ENCODE assay signal across 21 cellular contexts in the genomic region with DNA sequence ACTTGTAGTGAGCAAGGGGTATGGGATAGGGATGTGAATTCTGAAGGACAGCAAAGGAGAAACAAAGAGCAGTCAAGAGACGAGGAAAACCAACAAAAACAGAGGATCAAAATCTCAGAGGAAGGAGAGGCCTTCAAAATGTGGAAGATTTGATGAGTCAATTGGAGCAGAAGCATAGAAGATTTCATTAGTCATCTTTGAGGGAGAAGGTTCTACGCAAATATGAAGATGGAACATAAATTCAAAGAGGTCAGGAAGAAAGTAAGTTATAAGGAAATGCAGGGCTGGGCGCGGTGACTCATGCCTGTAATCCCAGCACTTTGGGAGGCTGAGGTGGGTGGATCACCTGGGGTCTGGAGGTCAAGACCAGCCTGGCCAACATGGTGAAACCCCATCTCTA.
"Had no signal": no experiment of that assay in that cellular context is flagged by ENCODE, and none has a peak within 500 bp of the region (broad histone marks: within the 10 kb centered on the region; RNA-seq: fewer than 3 reads in every experiment).

No MANE protein-coding gene starts in this region.

- ATAC-seq: esophagus mucosa; left colon; naive thymus-derived CD4-positive, alpha-beta T cell; sciatic nerve; stimulated activated memory B cell treated with anti-CD40 and anti-IgM and Interleukin-4, amounts not matched to agents 10 μg/mL and 1 μg/mL and 100 μg/mL, for 72 hours had no signal

- H3K36me3 ChIP-seq: prostate gland, spleen, tibial artery, uterus had no signal

- H3K9me3 Mint-ChIP-seq: naive thymus-derived CD4-positive, alpha-beta T cell; stimulated activated memory B cell treated with anti-CD40 and anti-IgM and Interleukin-4, amounts not matched to agents 10 μg/mL and 1 μg/mL and 100 μg/mL, for 72 hours; stimulated activated naive CD8-positive, alpha-beta T cell treated with anti-CD3 and anti-CD28 coated beads, Interleukin-15, Interleukin-2, amounts not matched to agents 100 ng/mL and 50 ng/mL, for 24 hours had no signal

- H3K4me1 ChIP-seq: prostate gland, spleen, tibial artery, upper lobe of left lung, uterus had no signal

- H3K4me1 Mint-ChIP-seq: nephron progenitor cell; stimulated activated memory B cell treated with anti-CD40 and anti-IgM and Interleukin-4, amounts not matched to agents 10 μg/mL and 1 μg/mL and 100 μg/mL, for 72 hours had no signal

- H3K4me3 ChIP-seq: dorsolateral prefrontal cortex, prostate gland, spleen, tibial artery, upper lobe of left lung, uterus had no signal

- H3K27me3 ChIP-seq: tibial artery, upper lobe of left lung, uterus had no signal

- H3K27ac Mint-ChIP-seq: naive thymus-derived CD4-positive, alpha-beta T cell; nephron progenitor cell; stimulated activated memory B cell treated with anti-CD40 and anti-IgM and Interleukin-4, amounts not matched to agents 10 μg/mL and 1 μg/mL and 100 μg/mL, for 72 hours; stimulated activated naive CD8-positive, alpha-beta T cell treated with anti-CD3 and anti-CD28 coated beads, Interleukin-15, Interleukin-2, amounts not matched to agents 100 ng/mL and 50 ng/mL, for 24 hours had no signal

- H3K9me3 ChIP-seq: prostate gland, spleen, tibial artery, upper lobe of left lung, uterus had no signal

- H3K9ac ChIP-seq: parathyroid adenoma had no signal

- DNase-seq: cortex of kidney; dorsolateral prefrontal cortex; effector CD8-positive, alpha-beta T cell; foreskin fibroblast; left colon; naive thymus-derived CD4-positive, alpha-beta T cell; nephron progenitor cell; retina; spleen; stimulated activated CD4-positive, alpha-beta T cell treated with anti-CD3 and anti-CD28 coated beads, Interleukin-15, amount 100 ng/mL, for 24 hours; stimulated activated CD4-positive, alpha-beta T cell treated with anti-CD3 and anti-CD28 coated beads, Interleukin-1b, Interleukin-23, amount 100 ng/mL, for 48 hours; stimulated activated CD4-positive, alpha-beta T cell treated with anti-CD3 and anti-CD28 coated beads, Interleukin-4, amount 100 ng/mL, for 24 hours; tibial artery; upper lobe of left lung; uterus had no signal

- H3K27ac ChIP-seq: dorsolateral prefrontal cortex, parathyroid adenoma, prostate gland, spleen, tibial artery, upper lobe of left lung, uterus had no signal

- H3K27me3 Mint-ChIP-seq: naive thymus-derived CD4-positive, alpha-beta T cell; stimulated activated memory B cell treated with anti-CD40 and anti-IgM and Interleukin-4, amounts not matched to agents 10 μg/mL and 1 μg/mL and 100 μg/mL, for 72 hours; stimulated activated naive CD8-positive, alpha-beta T cell treated with anti-CD3 and anti-CD28 coated beads, Interleukin-15, Interleukin-2, amounts not matched to agents 100 ng/mL and 50 ng/mL, for 24 hours had no signal

- H3K4me3 Mint-ChIP-seq: naive thymus-derived CD4-positive, alpha-beta T cell; nephron progenitor cell; stimulated activated memory B cell treated with anti-CD40 and anti-IgM and Interleukin-4, amounts not matched to agents 10 μg/mL and 1 μg/mL and 100 μg/mL, for 72 hours; stimulated activated naive CD8-positive, alpha-beta T cell treated with anti-CD3 and anti-CD28 coated beads, Interleukin-15, Interleukin-2, amounts not matched to agents 100 ng/mL and 50 ng/mL, for 24 hours had no signal

- H2AFZ ChIP-seq: parathyroid adenoma had no signal
